ENCODE assay signal across 15 cellular contexts in the genomic region with DNA sequence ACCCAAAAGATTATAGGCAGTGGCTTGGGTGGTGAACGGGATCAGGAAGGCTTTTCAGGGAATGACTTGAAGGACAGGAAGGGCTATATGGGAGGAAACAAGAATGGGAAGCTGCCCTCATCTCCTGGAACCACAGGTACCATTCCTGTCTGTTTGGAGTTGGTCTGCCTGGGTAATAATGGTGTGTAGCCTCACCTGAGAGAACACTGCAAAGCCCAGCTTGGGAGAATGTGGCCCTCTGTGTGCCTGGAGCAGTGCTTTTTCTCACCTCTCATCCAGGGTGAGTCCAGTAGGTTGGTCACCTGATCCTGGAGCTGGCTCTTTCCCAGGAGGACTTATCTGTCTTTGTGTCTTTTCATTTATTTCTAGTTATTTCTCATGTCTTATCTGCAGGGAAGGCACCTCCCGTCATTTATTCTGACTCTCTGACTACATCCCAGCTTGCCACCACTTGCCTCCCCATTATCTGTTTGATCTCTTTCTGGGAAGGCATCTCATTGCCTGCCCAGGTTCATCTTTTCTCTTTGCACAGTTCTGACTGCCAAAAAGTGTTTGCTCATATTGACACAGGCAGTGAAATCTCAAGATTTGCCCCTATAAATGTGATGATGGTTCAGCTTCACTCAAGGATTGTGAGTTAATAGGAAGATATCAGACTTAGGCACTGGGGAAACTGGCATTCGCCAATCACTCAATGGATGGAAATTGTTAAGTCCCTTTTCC. TPM values are rescaled to one million over a fixed set of nuclear protein-coding genes. Genes with fewer than 3 reads are reported as not detected.
A peak's percentile ranks its signal among the peaks of the same experiment; 100 is the strongest.
DNase-seq lines count a peak whose midpoint lies in the region; ATAC-seq and TF ChIP-seq lines count a peak whose summit lies in the region.
"Had no signal": no experiment of that assay in that cellular context is flagged by ENCODE, and none has a peak within 500 bp of the region (broad histone marks: within the 10 kb centered on the region; RNA-seq: fewer than 3 reads in every experiment).

No MANE protein-coding gene starts in this region.

- H3K27ac ChIP-seq in Panc1 (ENCODE audit: low read length) (no peak overlapping the region), epithelial cell of prostate (no peak overlapping the region), prostate gland (no peak overlapping the region), testis (no peak overlapping the region)

- H3K4me1 ChIP-seq in Panc1 (ENCODE audit: control insufficient read depth, insufficient read depth, low read length) = no peaks in the 10 kb centered on the region
- H3K4me1 ChIP-seq in prostate gland (replicated peaks) = no peaks in the 10 kb centered on the region
- no peaks in the 10 kb centered on the region for H3K4me1 ChIP-seq in testis
- H3K4me1 ChIP-seq: BE2C, Caco-2 had no signal

- no TSS peak for BruUV-seq in Panc1 (replicated peaks; lab: Mats Ljungman, UMichigan)

- POLR2A ChIA-PET in Panc1 (lab: Charles Lee) = no interaction called here

- DNase-seq in LNCaP clone FGC (ENCODE audit: low read depth) (peak; percentile 77), Panc1 (ENCODE audit: low read depth, low spot score) (no peak), epithelial cell of prostate (ENCODE audit: low read depth, low spot score) (peak; percentile 16), prostate gland (ENCODE audit: low spot score) (peak; percentile 29), NCI-H748 treated with DMSO at 0.1 percent for 48 hours (lab: John Stamatoyannopoulos, UW) (no peak), testis (no peak), NCI-H2107 treated with DMSO at 0.1 percent for 48 hours (lab: John Stamatoyannopoulos, UW; ENCODE audit: unreplicated experiment) (no peak)
- DNase-seq: ACHN; BE2C; C1 segment of cervical spinal cord; Caco-2; CD4-positive, alpha-beta T cell; H9 had no signal

- 50% methylated on average over 3 of the region's 3 CpGs for WGBS in prostate gland
- WGBS in testis, 2 donors = 81 to 83% methylated on average over 3 of the region's 3 CpGs

- TF ChIP-seq POLR2A in prostate gland (IDR thresholded peaks at IDR 0.05) (no peak), testis (IDR thresholded peaks at IDR 0.05) (no peak)

- no peak for TF ChIP-seq CTCF in LNCaP clone FGC (IDR thresholded peaks at IDR 0.05; ENCODE audit: control insufficient read depth, extremely low read depth, insufficient read depth)
- TF ChIP-seq CTCF in Panc1 (IDR thresholded peaks at IDR 0.05) = no peak
- no peak for TF ChIP-seq CTCF in prostate gland (IDR thresholded peaks at IDR 0.05)
- no peak for TF ChIP-seq CTCF in testis (IDR thresholded peaks at IDR 0.05)

- in situ Hi-C loops in Panc1 (cut with HindIII; ENCODE audit: low pct_unique_long_range_greater_than_20kb, low sequenced_read_pairs) = loop anchor here (10.0 kb wide), 1 partner anchor 74 kb away; no protein-coding TSS in a partner anchor

- H3K9me3 ChIP-seq in Panc1 (ENCODE audit: control insufficient read depth, insufficient read depth, low read depth, low read length) (no peaks in the 10 kb centered on the region), prostate gland (no peaks in the 10 kb centered on the region), testis (no peaks in the 10 kb centered on the region)
- H3K9me3 ChIP-seq: BE2C, Caco-2 had no signal

- CTCF ChIA-PET in Panc1 (lab: Charles Lee) = no interaction called here

- H3K36me3 ChIP-seq in Panc1 (ENCODE audit: control insufficient read depth, insufficient read depth, low read length) = no peaks in the 10 kb centered on the region
- no peaks in the 10 kb centered on the region for H3K36me3 ChIP-seq in prostate gland
- H3K36me3 ChIP-seq in testis (ENCODE audit: low read depth, missing control alignments) = no peaks in the 10 kb centered on the region
- H3K36me3 ChIP-seq: BE2C had no signal

- peaks cover 81% of the 10 kb centered on the region for H3K27me3 ChIP-seq in Panc1 (ENCODE audit: control insufficient read depth, insufficient read depth, low read length)
- no peaks in the 10 kb centered on the region for H3K27me3 ChIP-seq in prostate gland (replicated peaks; ENCODE audit: insufficient read depth)
- H3K27me3 ChIP-seq in testis = no peaks in the 10 kb centered on the region

- ATAC-seq in Panc1 = 0 out of 2 replicates have a peak, but pooled peaks have one; percentile 59

- intact Hi-C loops in Panc1 (cut with micrococcal nuclease; ENCODE audit: unreplicated experiment) (no loop called here), prostate gland (cut with DNase I) (no loop called here), testis (cut with DNase I; ENCODE audit: low total_unique reads) (no loop called here)

- H3K4me3 ChIP-seq in LNCaP clone FGC (ENCODE audit: low read depth, low read length) = no peak overlapping the region
- no peak overlapping the region for H3K4me3 ChIP-seq in Panc1 (ENCODE audit: low read depth in 2 of 2, low read length in 2 of 2)
- no peak overlapping the region for H3K4me3 ChIP-seq in prostate gland
- H3K4me3 ChIP-seq in testis = no peak overlapping the region

RNA-seq across cellular contexts. Expression of a gene that starts 22.5 kb away (rescaled TPM):
- total RNA-seq in Panc1 (2021; ENCODE audit: unreplicated experiment) (not detected), prostate gland (not detected), testis (not detected)
- not detected for polyA plus RNA-seq in Panc1 (2012; ENCODE audit: insufficient read length)
- not detected for polyA plus RNA-seq in testis (ENCODE audit: insufficient read depth, low read depth, low replicate concordance)
- total RNA-seq: Caco-2; CD4-positive, alpha-beta T cell; H1; H9; HT-29 had no signal
- polyA plus RNA-seq: H1 had no signal

RNA-seq across cellular contexts. Expression of a gene that starts 56.3 kb away (rescaled TPM):
- total RNA-seq in Panc1 (2021; ENCODE audit: unreplicated experiment) = 13.2 TPM
- 10.8 TPM for polyA plus RNA-seq in Panc1 (2012; ENCODE audit: insufficient read length)
- 1 to 10 TPM; 6.1 to 7.7 TPM for total RNA-seq in prostate gland
- total RNA-seq in testis = 10 to 100 TPM; 10.1 to 15.4 TPM
- polyA plus RNA-seq in testis (ENCODE audit: insufficient read depth, low read depth, low replicate concordance) = 17.6 TPM
- total RNA-seq: HT-29 had no signal

Comparison
In these comparisons a context has a peak if more than half of its experiments do, and no peak if none do; other contexts are left out.
1. DNase-seq: peak in LNCaP clone FGC (single experiment), epithelial cell of prostate (single experiment) and prostate gland (single experiment); none in Panc1 (single experiment), NCI-H748 treated with DMSO at 0.1 percent for 48 hours (single experiment), testis (single experiment) and NCI-H2107 treated with DMSO at 0.1 percent for 48 hours (single experiment).